In the genomic region with DNA sequence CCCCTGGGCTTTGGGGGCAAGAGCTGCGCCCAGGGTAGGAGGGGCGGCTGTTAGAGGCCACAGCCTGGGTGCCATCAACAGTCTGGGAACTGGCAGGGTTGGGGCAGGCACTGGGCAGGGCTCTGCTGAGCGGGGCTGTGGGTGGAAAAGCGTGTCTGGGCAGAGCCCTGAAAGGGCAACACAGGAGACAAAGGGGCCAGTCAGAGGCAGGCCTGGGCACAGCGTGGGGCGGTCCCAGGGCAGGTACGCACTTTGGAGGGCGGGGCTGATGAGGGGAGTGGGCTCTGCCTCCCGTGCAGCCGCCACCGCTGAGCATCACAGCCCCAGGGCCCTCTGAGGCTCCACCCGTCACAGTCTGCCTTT, we compare ENCODE assay signal across 1 cellular context.
TF ChIP-seq lines count a peak whose summit lies in the region.

No MANE protein-coding gene starts in this region.

TF ChIP-seq in H1, 55 proteins besides CTCF, POLR2A, EP300 and RAD21:
- TF ChIP-seq MAX (IDR thresholded peaks at IDR 0.05) (no peak), YY1 (IDR thresholded peaks at IDR 0.05; ENCODE audit: low read depth, low read length) (no peak), ATF3 (IDR thresholded peaks at IDR 0.05; ENCODE audit: insufficient read depth, low read depth, low read length) (no peak), JUND (IDR thresholded peaks at IDR 0.05; ENCODE audit: low read length) (no peak), CHD7 (IDR thresholded peaks at IDR 0.05; ENCODE audit: insufficient replicate concordance, low read length) (no peak), ASH2L (IDR thresholded peaks at IDR 0.05; ENCODE audit: low read length) (no peak), NANOG (IDR thresholded peaks at IDR 0.05; ENCODE audit: insufficient read depth, low read depth, low read length, poor library complexity, severe bottlenecking) (no peak)
